Comparison of ENCODE assay signal across 26 cellular contexts in the genomic region with DNA sequence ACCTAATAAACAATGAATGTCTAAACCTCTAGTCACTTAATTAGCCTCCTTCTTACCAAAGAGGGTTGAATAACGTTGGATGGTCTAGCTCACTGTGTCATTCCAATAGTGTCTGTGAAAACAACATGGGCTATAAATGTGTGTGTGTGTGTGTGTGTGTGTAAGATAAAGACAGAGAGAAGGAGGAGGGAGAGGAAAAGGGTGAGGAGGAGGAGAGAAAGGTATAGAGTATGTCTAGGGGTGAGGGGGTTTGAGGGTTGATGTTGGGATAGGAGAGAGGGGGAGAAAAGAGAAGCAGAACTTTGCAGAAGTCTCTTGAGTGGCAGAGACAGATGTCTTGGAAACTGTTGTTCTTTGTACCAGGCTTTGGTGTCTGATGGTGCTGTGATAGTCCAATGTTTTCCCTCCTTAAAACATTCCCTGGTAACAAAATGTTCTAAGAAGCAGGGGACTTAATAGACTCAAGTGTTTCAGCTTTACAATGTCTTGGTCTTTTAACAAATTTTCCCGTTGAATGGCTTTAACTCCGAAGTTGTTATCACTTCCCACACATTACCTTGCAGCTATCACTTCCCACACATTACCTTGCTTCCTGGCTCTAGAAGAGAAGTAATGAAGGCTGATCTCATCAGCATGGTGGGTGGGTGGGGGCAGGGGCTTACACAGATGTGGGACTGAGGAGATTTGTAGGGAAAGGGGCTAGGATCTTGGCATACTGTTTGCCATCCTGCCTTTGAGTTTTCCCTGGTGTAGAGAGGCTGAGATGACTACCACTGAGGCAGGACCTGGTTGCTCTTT.
"Had no signal": no experiment of that assay in that cellular context is flagged by ENCODE, and none has a peak within 500 bp of the region (broad histone marks: within the 10 kb centered on the region; RNA-seq: fewer than 3 reads in every experiment).

No MANE protein-coding gene starts in this region.

- H3K9me3 Mint-ChIP-seq: nephron; stimulated activated effector memory CD8-positive, alpha-beta T cell treated with anti-CD3 and anti-CD28 coated beads, Interleukin-12 subunit alpha, Interleukin-12 subunit beta, amount 100 ng/mL, for 72 hours; T-helper 2 cell treated with Interferon-gamma antibody and Interleukin-4, amounts not matched to agents 5 μg/mL and 100 μg/mL, for 36 hours had no signal

- H3K27ac Mint-ChIP-seq: activated CD4-positive, alpha-beta T cell treated with anti-CD3 and anti-CD28 coated beads for 36 hours; activated CD8-positive, alpha-beta memory T cell treated with anti-CD3 and anti-CD28 coated beads, Interleukin-2, amount 10 ng/mL, durations not matched to agents 7 days and 5 days; activated CD8-positive, alpha-beta T cell treated with anti-CD3 and anti-CD28 coated beads, Interleukin-2, amount 10 ng/mL, durations not matched to agents 7 days and 5 days; activated naive CD8-positive, alpha-beta T cell; nephron; stimulated activated effector memory CD8-positive, alpha-beta T cell treated with anti-CD3 and anti-CD28 coated beads, Interleukin-12 subunit alpha, Interleukin-12 subunit beta, amount 100 ng/mL, for 72 hours; stimulated activated naive CD8-positive, alpha-beta T cell treated with anti-CD3 and anti-CD28 coated beads, Interleukin-15, Interleukin-2, amounts not matched to agents 100 ng/mL and 50 ng/mL, for 24 hours; T-helper 2 cell treated with Interferon-gamma antibody and Interleukin-4, amounts not matched to agents 5 μg/mL and 100 μg/mL, for 36 hours had no signal

- DNase-seq: activated CD4-positive, alpha-beta T cell treated with anti-CD3 and anti-CD28 coated beads for 36 hours; activated CD4-positive, CD25-positive, alpha-beta regulatory T cell; activated CD8-positive, alpha-beta memory T cell treated with anti-CD3 and anti-CD28 coated beads, Interleukin-2, amount 10 ng/mL, durations not matched to agents 7 days and 5 days; activated CD8-positive, alpha-beta T cell treated with anti-CD3 and anti-CD28 coated beads, Interleukin-2, amount 10 ng/mL, durations not matched to agents 7 days and 5 days; activated effector memory CD4-positive, alpha-beta T cell treated with Interleukin-2 at 50 U/mL for 16 hours; activated naive CD4-positive, alpha-beta T cell treated with Interleukin-2 at 50 U/mL for 16 hours; aorta; body of pancreas; glutamatergic neuron; left lung; lower lobe of right lung; small intestine; stimulated activated CD4-positive, alpha-beta T cell treated with anti-CD3 and anti-CD28 coated beads, Interleukin-4, amount 100 ng/mL, for 24 hours; T-helper 1 cell; trophoblast cell; uterus had no signal

- H3K36me3 Mint-ChIP-seq: activated CD8-positive, alpha-beta memory T cell treated with anti-CD3 and anti-CD28 coated beads, Interleukin-2, amount 10 ng/mL, durations not matched to agents 7 days and 5 days; activated naive CD8-positive, alpha-beta T cell; stimulated activated effector memory CD8-positive, alpha-beta T cell treated with anti-CD3 and anti-CD28 coated beads, Interleukin-12 subunit alpha, Interleukin-12 subunit beta, amount 100 ng/mL, for 72 hours had no signal

- H3K4me3 ChIP-seq: body of pancreas, cardiac muscle cell, coronary artery, left lung, lower lobe of right lung, thoracic aorta, uterus had no signal

- H3K36me3 ChIP-seq: cardiac muscle cell, left lung, lower lobe of right lung, uterus had no signal

- H3K27ac ChIP-seq: body of pancreas, cardiac muscle cell, coronary artery, left lung, lower lobe of right lung, neutrophil, thoracic aorta, uterus had no signal

- H3K4me1 Mint-ChIP-seq: activated CD4-positive, alpha-beta T cell treated with anti-CD3 and anti-CD28 coated beads for 36 hours; activated CD8-positive, alpha-beta memory T cell treated with anti-CD3 and anti-CD28 coated beads, Interleukin-2, amount 10 ng/mL, durations not matched to agents 7 days and 5 days; nephron had no signal

- H3K4me1 ChIP-seq: body of pancreas, lower lobe of right lung, uterus had no signal

- H3K4me3 Mint-ChIP-seq: activated CD4-positive, alpha-beta T cell treated with anti-CD3 and anti-CD28 coated beads for 36 hours; activated CD8-positive, alpha-beta memory T cell treated with anti-CD3 and anti-CD28 coated beads, Interleukin-2, amount 10 ng/mL, durations not matched to agents 7 days and 5 days; activated CD8-positive, alpha-beta T cell treated with anti-CD3 and anti-CD28 coated beads, Interleukin-2, amount 10 ng/mL, durations not matched to agents 7 days and 5 days; activated naive CD8-positive, alpha-beta T cell; nephron; stimulated activated effector memory CD8-positive, alpha-beta T cell treated with anti-CD3 and anti-CD28 coated beads, Interleukin-12 subunit alpha, Interleukin-12 subunit beta, amount 100 ng/mL, for 72 hours; stimulated activated naive CD8-positive, alpha-beta T cell treated with anti-CD3 and anti-CD28 coated beads, Interleukin-15, Interleukin-2, amounts not matched to agents 100 ng/mL and 50 ng/mL, for 24 hours; T-helper 2 cell treated with Interferon-gamma antibody and Interleukin-4, amounts not matched to agents 5 μg/mL and 100 μg/mL, for 36 hours had no signal

- H3K9me3 ChIP-seq: body of pancreas, left lung, lower lobe of right lung, neutrophil, thoracic aorta, uterus had no signal

- ATAC-seq: activated CD4-positive, alpha-beta T cell treated with anti-CD3 and anti-CD28 coated beads for 36 hours; activated CD8-positive, alpha-beta memory T cell treated with anti-CD3 and anti-CD28 coated beads, Interleukin-2, amount 10 ng/mL, durations not matched to agents 7 days and 5 days; activated CD8-positive, alpha-beta T cell treated with anti-CD3 and anti-CD28 coated beads, Interleukin-2, amount 10 ng/mL, durations not matched to agents 7 days and 5 days; body of pancreas; left lung; lower lobe of right lung; sciatic nerve; stimulated activated effector memory CD8-positive, alpha-beta T cell treated with anti-CD3 and anti-CD28 coated beads, Interleukin-12 subunit alpha, Interleukin-12 subunit beta, amount 100 ng/mL, for 72 hours had no signal
